Comparison of ENCODE assay signal across 21 cellular contexts in genomic region chr2:150259746-150260145, GRCh38.
"Had no signal": no experiment of that assay in that cellular context is flagged by ENCODE, and none has a peak within 500 bp of the region (broad histone marks: within the 10 kb centered on the region; RNA-seq: fewer than 3 reads in every experiment).

No MANE protein-coding gene starts in this region.

- H3K27me3 Mint-ChIP-seq: activated naive CD4-positive, alpha-beta T cell treated with anti-CD3 and anti-CD28 coated beads, Interleukin-2, amount 10 ng/mL, durations not matched to agents 7 days and 5 days; activated naive CD8-positive, alpha-beta T cell treated with anti-CD3 and anti-CD28 coated beads, Interleukin-2, amount 50 U/mL, for 24 hours; effector memory CD8-positive, alpha-beta T cell; memory B cell; natural killer cell treated with Interleukin-12 subunit alpha and Interleukin-12 subunit beta and Interleukin-15 and Interleukin-18, amount 100 ng/mL, for 72 hours; T-cell had no signal

- H3K27ac Mint-ChIP-seq: activated CD8-positive, alpha-beta T cell treated with anti-CD3 and anti-CD28 coated beads, Interleukin-2, amount 10 ng/mL, durations not matched to agents 7 days and 5 days; activated naive CD4-positive, alpha-beta T cell treated with anti-CD3 and anti-CD28 coated beads, Interleukin-2, amount 10 ng/mL, durations not matched to agents 7 days and 5 days; activated naive CD8-positive, alpha-beta T cell treated with anti-CD3 and anti-CD28 coated beads, Interleukin-2, amount 50 U/mL, for 24 hours; effector memory CD8-positive, alpha-beta T cell; memory B cell; natural killer cell treated with Interleukin-12 subunit alpha and Interleukin-12 subunit beta and Interleukin-15 and Interleukin-18, amount 100 ng/mL, for 72 hours; T-cell had no signal

- H3K9me3 Mint-ChIP-seq: activated naive CD4-positive, alpha-beta T cell treated with anti-CD3 and anti-CD28 coated beads, Interleukin-2, amount 10 ng/mL, durations not matched to agents 7 days and 5 days had no signal

- DNase-seq: activated CD4-positive, alpha-beta T cell treated with anti-CD3 and anti-CD28 coated beads for 48 hours; activated CD4-positive, CD25-positive, alpha-beta regulatory T cell; activated CD8-positive, alpha-beta memory T cell treated with anti-CD3 and anti-CD28 coated beads, Interleukin-2, amount 50 U/mL, for 4 hours; activated CD8-positive, alpha-beta T cell treated with anti-CD3 and anti-CD28 coated beads, Interleukin-2, amount 10 ng/mL, durations not matched to agents 7 days and 5 days; activated effector memory CD4-positive, alpha-beta T cell treated with Interleukin-2 at 50 U/mL for 16 hours; activated naive CD4-positive, alpha-beta T cell treated with anti-CD3 and anti-CD28 coated beads, Interleukin-2, amount 10 ng/mL, durations not matched to agents 7 days and 5 days; activated naive CD8-positive, alpha-beta T cell treated with anti-CD3 and anti-CD28 coated beads, Interleukin-2, amount 50 U/mL, for 24 hours; activated T-cell treated with anti-CD3 and anti-CD28 coated beads, Interleukin-2, amount 50 U/mL, for 48 hours; effector memory CD8-positive, alpha-beta T cell; esophagus squamous epithelium; left ventricle myocardium superior; posterior cingulate gyrus; retina; stimulated activated CD4-positive, alpha-beta T cell treated with anti-CD3 and anti-CD28 coated beads, Interleukin-12 subunit alpha, Interleukin-12 subunit beta, amount 100 ng/mL, for 4 hours; stimulated activated CD4-positive, alpha-beta T cell treated with anti-CD3 and anti-CD28 coated beads, Interleukin-1b, Interleukin-23, amount 100 ng/mL, for 48 hours; stimulated activated CD8-positive, alpha-beta memory T cell treated with anti-CD3 and anti-CD28 coated beads, Interleukin-4, amount 100 ng/mL, for 48 hours; stimulated activated naive CD4-positive, alpha-beta T cell; T-cell; upper lobe of right lung had no signal

- H3K4me1 Mint-ChIP-seq: activated naive CD4-positive, alpha-beta T cell treated with anti-CD3 and anti-CD28 coated beads, Interleukin-2, amount 10 ng/mL, durations not matched to agents 7 days and 5 days; activated naive CD8-positive, alpha-beta T cell treated with anti-CD3 and anti-CD28 coated beads, Interleukin-2, amount 50 U/mL, for 24 hours; memory B cell; T-cell had no signal

- H3K36me3 Mint-ChIP-seq: activated naive CD4-positive, alpha-beta T cell treated with anti-CD3 and anti-CD28 coated beads, Interleukin-2, amount 10 ng/mL, durations not matched to agents 7 days and 5 days; memory B cell; natural killer cell treated with Interleukin-12 subunit alpha and Interleukin-12 subunit beta and Interleukin-15 and Interleukin-18, amount 100 ng/mL, for 72 hours; T-cell had no signal

- H3K4me3 Mint-ChIP-seq: activated CD8-positive, alpha-beta T cell treated with anti-CD3 and anti-CD28 coated beads, Interleukin-2, amount 10 ng/mL, durations not matched to agents 7 days and 5 days; activated naive CD4-positive, alpha-beta T cell treated with anti-CD3 and anti-CD28 coated beads, Interleukin-2, amount 10 ng/mL, durations not matched to agents 7 days and 5 days; activated naive CD8-positive, alpha-beta T cell treated with anti-CD3 and anti-CD28 coated beads, Interleukin-2, amount 50 U/mL, for 24 hours; effector memory CD8-positive, alpha-beta T cell; memory B cell; natural killer cell treated with Interleukin-12 subunit alpha and Interleukin-12 subunit beta and Interleukin-15 and Interleukin-18, amount 100 ng/mL, for 72 hours; T-cell had no signal
